Comparison of ENCODE assay signal across 8 cellular contexts in genomic region chr22:50783033-50783880, GRCh38.
DNase-seq lines count a peak whose midpoint lies in the region; ATAC-seq, FAIRE-seq and TF ChIP-seq lines count a peak whose summit lies in the region.
"Not testable (repeated sequence)": the region's sequence is repeated elsewhere in the genome, so short reads cannot be mapped to it uniquely, and the experiment has no call there.

RABL2B (minus strand) TSS chr22:50783636; CDS start chr22:50782294, 1,342 bp downstream.

- not testable (repeated sequence) for H3K27ac ChIP-seq in OCI-LY3 (ENCODE audit: low read length)

- H3K4me2 ChIP-seq in OCI-LY3 (ENCODE audit: low read length): peak within 1 kb of the TSS; percentile 48

- not testable (repeated sequence) for H3K9me3 ChIP-seq in OCI-LY3 (ENCODE audit: insufficient read depth, low read length)

- not testable (repeated sequence) for H3K36me3 ChIP-seq in OCI-LY3 (replicated peaks; ENCODE audit: low read depth, low read length)

- H3K9ac ChIP-seq in OCI-LY3 (ENCODE audit: low read length): peak within 1 kb of the TSS; percentile 61; the same call in 1 of the 2 replicates

- not testable (repeated sequence) for H3K27me3 ChIP-seq in OCI-LY3 (ENCODE audit: low read depth, low read length)

- FAIRE-seq in D721Med (lab: Jason Lieb, UNC): not testable (repeated sequence)

- not testable (repeated sequence) for H2AFZ ChIP-seq in OCI-LY3 (ENCODE audit: low read depth, low read length)

- H4K20me1 ChIP-seq in OCI-LY3 (ENCODE audit: insufficient read depth, low read length): not testable (repeated sequence)

- TF ChIP-seq CTCF in D721Med (IDR thresholded peaks at IDR 0.05; ENCODE audit: insufficient read depth, missing control alignments); OCI-LY3 (IDR thresholded peaks at IDR 0.05; ENCODE audit: low read depth, low read length); epithelial cell of esophagus (IDR thresholded peaks at IDR 0.05; ENCODE audit: insufficient read depth, low read depth, low read length, missing control alignments): not testable (repeated sequence)

- DNase-seq in D721Med (ENCODE audit: insufficient read length, low spot score) (peak; percentile 49), HUDEP-2 (lab: John Stamatoyannopoulos, UW; ENCODE audit: unreplicated experiment in 76 of 76) (peak in 73 of 76 experiments; percentile 12 to 94 (median 84)), activated T-cell treated with anti-CD3 and anti-CD28 coated beads for 1 hour (ENCODE audit: low read depth) (peak; percentile 72), epithelial cell of esophagus (ENCODE audit: low read depth) (peak; percentile 89), middle frontal gyrus (ENCODE audit: extremely low spot score, low spot score) (peak; percentile 65)
- DNase-seq in stimulated activated CD8-positive, alpha-beta memory T cell treated with anti-CD3 and anti-CD28 coated beads, Interleukin-15, amount 100 ng/mL, for 4 hours (ENCODE audit: low read depth in 2 of 2): peak; percentile 67 to 82

- not testable (repeated sequence) for H3K4me1 ChIP-seq in OCI-LY3 (ENCODE audit: low read length)

- peak; percentile 77 for ATAC-seq in GM21447 (IDR thresholded peaks at IDR 0.05; ENCODE audit: unreplicated experiment)

- H3K79me2 ChIP-seq in OCI-LY3 (ENCODE audit: low read length): not testable (repeated sequence)

- H3K4me3 ChIP-seq in OCI-LY3 (ENCODE audit: low read length) (peak within 1 kb of the TSS; percentile 71), epithelial cell of esophagus (ENCODE audit: low read length) (peak within 1 kb of the TSS; percentile 51)
